In the genomic region with DNA sequence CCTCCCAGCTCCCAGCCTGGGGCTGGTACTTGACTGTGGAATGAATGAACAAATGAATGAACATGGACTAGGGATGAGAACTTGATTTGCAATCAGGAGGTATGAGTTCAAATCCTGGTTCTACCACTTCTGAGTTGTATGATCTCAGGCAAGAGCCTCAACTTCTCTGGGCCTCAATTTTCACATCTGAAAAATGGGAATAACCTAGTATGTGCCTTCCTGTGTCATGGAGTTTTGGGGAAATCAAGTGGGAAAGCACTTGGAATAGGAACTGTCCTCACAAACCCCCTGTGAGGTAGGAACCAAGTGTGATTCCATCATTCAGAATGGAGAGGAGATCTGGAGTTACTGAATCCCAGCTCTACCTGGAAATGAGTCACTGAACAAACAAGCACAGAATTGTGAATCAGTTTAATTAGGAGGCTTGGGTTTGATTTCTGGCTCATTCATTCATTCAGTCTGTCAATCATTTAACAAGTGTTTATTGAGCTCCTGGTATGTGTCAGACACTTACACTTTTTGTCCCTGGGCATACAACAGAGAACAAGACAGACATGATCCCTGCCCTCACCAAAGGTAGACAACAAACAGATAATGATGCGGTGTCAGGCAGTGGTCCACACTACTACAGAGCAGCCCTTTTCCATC, we compare ENCODE assay signal across 29 cellular contexts. TPM values are rescaled to one million over a fixed set of nuclear protein-coding genes. Genes with fewer than 3 reads are reported as not detected.
DNase-seq lines count a peak whose midpoint lies in the region; ATAC-seq, FAIRE-seq and TF ChIP-seq lines count a peak whose summit lies in the region.
"Had no signal": no experiment of that assay in that cellular context is flagged by ENCODE, and none has a peak within 500 bp of the region (broad histone marks: within the 10 kb centered on the region; RNA-seq: fewer than 3 reads in every experiment).

No MANE protein-coding gene starts in this region.

- POLR2A ChIA-PET in Caco-2 (lab: Charles Lee) = no interaction called here

- H3K27me3 Mint-ChIP-seq in Caco-2 (ENCODE audit: insufficient read depth, unreplicated experiment) (no peaks in the 10 kb centered on the region), osteocyte (ENCODE audit: unreplicated experiment) (no peaks in the 10 kb centered on the region)
- H3K27me3 Mint-ChIP-seq: B cell had no signal

- WGBS in liver = 64% methylated on average over 1 of the region's 1 CpG

- H3K36me3 ChIP-seq in Caco-2 (ENCODE audit: control insufficient read depth, insufficient read depth, low read length) (no peaks in the 10 kb centered on the region), bronchial epithelial cell (ENCODE audit: control insufficient read depth, insufficient read depth, low read length) (no peaks in the 10 kb centered on the region), liver (ENCODE audit: control insufficient read depth in 4 of 4, insufficient read depth in 3 of 4, low read depth in 1 of 4, low read length in 3 of 4) (no peaks in the 10 kb centered on the region), colonic mucosa (no peaks in the 10 kb centered on the region)

- H3K9ac ChIP-seq in liver (ENCODE audit: low read depth in 1 of 2, low read length in 2 of 2) (no peak overlapping the region), colonic mucosa (ENCODE audit: low read depth in 2 of 2, low read length in 2 of 2) (no peak overlapping the region)

- no peak for ATAC-seq in HG03457 (IDR thresholded peaks at IDR 0.05; ENCODE audit: unreplicated experiment)
- ATAC-seq: psoas muscle; Right ventricle myocardium inferior; stimulated activated naive CD8-positive, alpha-beta T cell treated with anti-CD3 and anti-CD28 coated beads, Interleukin-15, amount 100 ng/mL, for 72 hours had no signal

- TF ChIP-seq CTCF in Caco-2 (IDR thresholded peaks at IDR 0.05; ENCODE audit: insufficient read depth in 1 of 2, low read depth in 1 of 2, low read length in 1 of 2, severe bottlenecking in 1 of 2, unreplicated experiment in 1 of 2) (no peak), bronchial epithelial cell (IDR thresholded peaks at IDR 0.05; ENCODE audit: insufficient read depth, low read length, severe bottlenecking) (no peak), liver (IDR thresholded peaks at IDR 0.05; ENCODE audit: low read depth, low read length, missing input control) (no peak), colonic mucosa (IDR thresholded peaks at IDR 0.05) (no peak), osteocyte (IDR thresholded peaks at IDR 0.05) (no peak)

- H3K4me3 Mint-ChIP-seq in Caco-2 (ENCODE audit: unreplicated experiment) (no peak overlapping the region), osteocyte (ENCODE audit: unreplicated experiment) (no peak overlapping the region)
- H3K4me3 Mint-ChIP-seq: activated CD4-positive, alpha-beta T cell treated with anti-CD3 and anti-CD28 coated beads, Interleukin-2, amount 10 ng/mL, durations not matched to agents 7 days and 5 days; B cell; CD8-positive, alpha-beta memory T cell; stimulated activated naive CD8-positive, alpha-beta T cell treated with anti-CD3 and anti-CD28 coated beads, Interleukin-15, amount 100 ng/mL, for 72 hours had no signal

- TF ChIP-seq RAD21 in liver (IDR thresholded peaks at IDR 0.05) = no peak

- H3K27me3 ChIP-seq in Caco-2 (replicated peaks; ENCODE audit: control insufficient read depth, insufficient read depth, low read length) = no peaks in the 10 kb centered on the region
- no peaks in the 10 kb centered on the region for H3K27me3 ChIP-seq in bronchial epithelial cell (ENCODE audit: control insufficient read depth, insufficient read depth, low read length)
- no peaks in the 10 kb centered on the region for H3K27me3 ChIP-seq in liver (ENCODE audit: control insufficient read depth in 4 of 4, insufficient read depth in 4 of 4, low read length in 3 of 4)
- no peaks in the 10 kb centered on the region for H3K27me3 ChIP-seq in colonic mucosa

- H3K9me3 Mint-ChIP-seq in Caco-2 (ENCODE audit: unreplicated experiment) (no peaks in the 10 kb centered on the region), osteocyte (ENCODE audit: unreplicated experiment) (no peaks in the 10 kb centered on the region)
- H3K9me3 Mint-ChIP-seq: activated CD4-positive, alpha-beta T cell treated with anti-CD3 and anti-CD28 coated beads, Interleukin-2, amount 10 ng/mL, durations not matched to agents 7 days and 5 days; CD8-positive, alpha-beta memory T cell; stimulated activated naive CD8-positive, alpha-beta T cell treated with anti-CD3 and anti-CD28 coated beads, Interleukin-15, amount 100 ng/mL, for 72 hours had no signal

- H3K36me3 Mint-ChIP-seq in Caco-2 (ENCODE audit: insufficient read depth, unreplicated experiment) = peaks cover 46% of the 10 kb centered on the region
- no peaks in the 10 kb centered on the region for H3K36me3 Mint-ChIP-seq in osteocyte (ENCODE audit: unreplicated experiment)
- H3K36me3 Mint-ChIP-seq: CD8-positive, alpha-beta memory T cell had no signal

- no peak for DNase-seq in Caco-2
- peak; percentile 82 for DNase-seq in LoVo (ENCODE audit: low spot score)
- DNase-seq in bronchial epithelial cell (ENCODE audit: low read depth) = peak; percentile 88
- no peak for DNase-seq in epidermal melanocyte (ENCODE audit: insufficient read length, low spot score)
- DNase-seq in colonic mucosa = no peak
- no peak for DNase-seq in osteocyte (ENCODE audit: extremely low spot score, unreplicated experiment)
- DNase-seq: activated CD4-positive, alpha-beta T cell treated with anti-CD3 and anti-CD28 coated beads, Interleukin-2, amount 10 ng/mL, durations not matched to agents 7 days and 5 days; activated naive CD4-positive, alpha-beta T cell; activated T-cell treated with anti-CD3 and anti-CD28 coated beads, Interleukin-2, amount 50 U/mL, for 48 hours; CD8-positive, alpha-beta memory T cell; cerebellar nuclear complex; glutamatergic neuron; H7; islet precursor cell; KBM-7; MM.1S; NCI-H2081; NCI-H345; NCI-H82; nucleus accumbens; psoas muscle; stimulated activated naive CD8-positive, alpha-beta T cell treated with anti-CD3 and anti-CD28 coated beads, Interleukin-15, amount 100 ng/mL, for 72 hours; T1000 had no signal

- H3K4me1 ChIP-seq in Caco-2 (peaks cover 9% of the 10 kb centered on the region), liver (ENCODE audit: control insufficient read depth in 4 of 4, insufficient read depth in 4 of 4, low read length in 3 of 4) (peaks cover 8 to 33% (median 21%) of the 10 kb centered on the region in 4 donors), colonic mucosa (peaks cover 15% of the 10 kb centered on the region)

- H3K27ac Mint-ChIP-seq in Caco-2 (ENCODE audit: unreplicated experiment) = peak overlapping the region; percentile 59
- H3K27ac Mint-ChIP-seq in osteocyte (ENCODE audit: unreplicated experiment) = no peak overlapping the region
- H3K27ac Mint-ChIP-seq: activated CD4-positive, alpha-beta T cell treated with anti-CD3 and anti-CD28 coated beads, Interleukin-2, amount 10 ng/mL, durations not matched to agents 7 days and 5 days had no signal

- H3K4me3 ChIP-seq in Caco-2 (ENCODE audit: low read depth, low read length) (no peak overlapping the region), bronchial epithelial cell (ENCODE audit: low read depth, low read length) (no peak overlapping the region), liver (ENCODE audit: low read depth in 1 of 3, low read length in 3 of 3) (no peak overlapping the region), colonic mucosa (no peak overlapping the region)
- H3K4me3 ChIP-seq: psoas muscle had no signal

- no peaks in the 10 kb centered on the region for H3K9me3 ChIP-seq in Caco-2
- no peaks in the 10 kb centered on the region for H3K9me3 ChIP-seq in liver (ENCODE audit: control insufficient read depth in 4 of 4, low read length in 3 of 4)
- no peaks in the 10 kb centered on the region for H3K9me3 ChIP-seq in colonic mucosa
- H3K9me3 ChIP-seq: psoas muscle had no signal

- intact Hi-C loops in Caco-2 (cut with micrococcal nuclease; ENCODE audit: unreplicated experiment) = no loop called here
- intact Hi-C loops in colonic mucosa (cut with DNase I) = loop anchor here (10.0 kb wide), 1 partner anchor 234 kb away; no protein-coding TSS in a partner anchor

- H3K4me1 Mint-ChIP-seq in Caco-2 (ENCODE audit: low read depth, unreplicated experiment) (peaks cover 16% of the 10 kb centered on the region), osteocyte (ENCODE audit: unreplicated experiment) (peaks cover 9% of the 10 kb centered on the region)

- H3K27ac ChIP-seq in liver (ENCODE audit: low read depth in 1 of 2, low read length in 2 of 2) (no peak overlapping the region), colonic mucosa (no peak overlapping the region)
- H3K27ac ChIP-seq: psoas muscle had no signal

- CTCF ChIA-PET in Caco-2 (lab: Charles Lee) = no interaction called here

- no TSS peak for BruUV-seq in Caco-2 (replicated peaks; lab: Mats Ljungman, UMichigan)

- FAIRE-seq in bronchial epithelial cell (lab: Jason Lieb, UNC) = no peak
- FAIRE-seq: G401.6, GM19239 had no signal

TF ChIP-seq in liver, 16 proteins besides CTCF, POLR2A, EP300 and RAD21 (continues in another document):
- TF ChIP-seq, protein P1, sequence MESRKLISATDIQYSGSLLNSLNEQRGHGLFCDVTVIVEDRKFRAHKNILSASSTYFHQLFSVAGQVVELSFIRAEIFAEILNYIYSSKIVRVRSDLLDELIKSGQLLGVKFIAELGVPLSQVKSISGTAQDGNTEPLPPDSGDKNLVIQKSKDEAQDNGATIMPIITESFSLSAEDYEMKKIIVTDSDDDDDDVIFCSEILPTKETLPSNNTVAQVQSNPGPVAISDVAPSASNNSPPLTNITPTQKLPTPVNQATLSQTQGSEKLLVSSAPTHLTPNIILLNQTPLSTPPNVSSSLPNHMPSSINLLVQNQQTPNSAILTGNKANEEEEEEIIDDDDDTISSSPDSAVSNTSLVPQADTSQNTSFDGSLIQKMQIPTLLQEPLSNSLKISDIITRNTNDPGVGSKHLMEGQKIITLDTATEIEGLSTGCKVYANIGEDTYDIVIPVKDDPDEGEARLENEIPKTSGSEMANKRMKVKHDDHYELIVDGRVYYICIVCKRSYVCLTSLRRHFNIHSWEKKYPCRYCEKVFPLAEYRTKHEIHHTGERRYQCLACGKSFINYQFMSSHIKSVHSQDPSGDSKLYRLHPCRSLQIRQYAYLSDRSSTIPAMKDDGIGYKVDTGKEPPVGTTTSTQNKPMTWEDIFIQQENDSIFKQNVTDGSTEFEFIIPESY (IDR thresholded peaks at IDR 0.05) = no peak
- peak in 1 of 2 donors; percentile 7 for TF ChIP-seq RXRA (IDR thresholded peaks at IDR 0.05)
- TF ChIP-seq FOXA2 (IDR thresholded peaks at IDR 0.05) = no peak

RNA-seq across cellular contexts. Expression of a gene that starts 29.7 kb away (rescaled TPM):
- total RNA-seq in Caco-2 (2022) (0.27 TPM in 1 of 2 replicates, not detected in the other), bronchial epithelial cell (2.3 TPM in 1 of 2 replicates, not detected in the other), liver (100 to 1,000 TPM in 1 of 2 donors, 10 to 100 TPM in 1; 76.1 to 162 TPM), colonic mucosa (1 to 10 TPM; 2.2 to 6.2 TPM), osteocyte (not detected in 2 replicates)
- polyA plus RNA-seq in liver = 100 to 1,000 TPM in 1 of 2 donors, 10 to 100 TPM in 1; 94.5 to 201 TPM
- total RNA-seq: activated CD4-positive, alpha-beta T cell treated with anti-CD3 and anti-CD28 coated beads, Interleukin-2, amount 10 ng/mL, durations not matched to agents 7 days and 5 days; CD8-positive, alpha-beta memory T cell; H7 had no signal
- polyA plus RNA-seq: CD8-positive, alpha-beta memory T cell had no signal

RNA-seq across cellular contexts. Expression of a gene that starts 56.5 kb away (rescaled TPM):
- total RNA-seq in Caco-2 (2022) (15.4 and 16.1 TPM in 2 replicates), bronchial epithelial cell (7.1 and 11.6 TPM in 2 replicates), liver (10 to 100 TPM; 19.8 to 60.9 TPM), colonic mucosa (10 to 100 TPM; 16.5 to 24.5 TPM), osteocyte (7.4 and 7.8 TPM in 2 replicates)
- 10 to 100 TPM; 36.5 to 40.1 TPM for polyA plus RNA-seq in liver

Comparison
In these comparisons a context has a peak if more than half of its experiments do, and no peak if none do; other contexts are left out.
1. DNase-seq: peak in LoVo (single experiment) and bronchial epithelial cell (single experiment); none in Caco-2 (0 of 2), epidermal melanocyte (single experiment), colonic mucosa (single experiment) and osteocyte (single experiment).
2. RNA of a gene that starts 29.7 kb away (total RNA-seq): 76.1 to 162 TPM in liver; 2.2 to 6.2 TPM in colonic mucosa, 0.27 TPM in Caco-2, not detected in osteocyte and 2.3 TPM in bronchial epithelial cell; every median in the first group is over 10 times any median in the second.